In genomic region chr14:75709207-75709812, GRCh38 we compare ENCODE assay signal across 8 cellular contexts. TPM values are rescaled to one million over a fixed set of nuclear protein-coding genes. Genes with fewer than 3 reads are reported as not detected.
DNase-seq lines count a peak whose midpoint lies in the region; ATAC-seq and TF ChIP-seq lines count a peak whose summit lies in the region.

No MANE protein-coding gene starts in this region.

- no peaks in the 10 kb centered on the region for H3K4me1 ChIP-seq in CD8-positive, alpha-beta T cell (ENCODE audit: insufficient read depth, low read length)
- H3K4me1 ChIP-seq in effector memory CD4-positive, alpha-beta T cell (ENCODE audit: control insufficient read depth, insufficient read depth, low read length, poor library complexity, severe bottlenecking), result no peaks in the 10 kb centered on the region

- H3K27me3 ChIP-seq in CD8-positive, alpha-beta T cell (ENCODE audit: insufficient read depth, low read length), result no peaks in the 10 kb centered on the region
- H3K27me3 ChIP-seq in effector memory CD4-positive, alpha-beta T cell (replicated peaks; ENCODE audit: control insufficient read depth, insufficient read depth, low read length, poor library complexity, severe bottlenecking), result no peaks in the 10 kb centered on the region

- DNase-seq in CD8-positive, alpha-beta T cell, result peak; percentile 23 to 67 (median 62)
- DNase-seq in NCI-H748 (lab: John Stamatoyannopoulos, UW; ENCODE audit: unreplicated experiment) (peak; percentile 70), memory B cell (ENCODE audit: low spot score in 2 of 2) (peak; percentile 35 to 56)
- DNase-seq in activated CD8-positive, alpha-beta T cell treated with anti-CD3 and anti-CD28 coated beads for 36 hours, result peak; percentile 80
- DNase-seq in effector memory CD4-positive, alpha-beta T cell, result peak; percentile 3 to 34 (median 5)
- DNase-seq in stimulated activated CD8-positive, alpha-beta memory T cell treated with anti-CD3 and anti-CD28 coated beads, Interleukin-2, amount 100 ng/mL, for 48 hours (ENCODE audit: low read depth in 2 of 2), result peak; percentile 15 to 22

- POLR2A ChIA-PET in CD8-positive, alpha-beta T cell (lab: Charles Lee), result interaction anchor here (0.5 to 1.4 kb wide), 2 partner anchors 273 to 352 kb away, joined by 3 to 7 read pairs; partner anchors contain the start of gene TGFB3
- POLR2A ChIA-PET in activated CD8-positive, alpha-beta T cell treated with anti-CD3 and anti-CD28 coated beads for 36 hours (lab: Charles Lee), result interaction anchor here (1.1 kb wide), 1 partner anchor 273 kb away, joined by 3 read pairs; no protein-coding TSS in a partner anchor

- H3K27me3 Mint-ChIP-seq in CD8-positive, alpha-beta T cell (ENCODE audit: low read depth), result no peaks in the 10 kb centered on the region
- H3K27me3 Mint-ChIP-seq in activated CD8-positive, alpha-beta T cell treated with anti-CD3 and anti-CD28 coated beads for 36 hours, result no peaks in the 10 kb centered on the region
- no peaks in the 10 kb centered on the region for H3K27me3 Mint-ChIP-seq in memory B cell

- H3K9me3 Mint-ChIP-seq in CD8-positive, alpha-beta T cell, result no peaks in the 10 kb centered on the region
- H3K9me3 Mint-ChIP-seq in activated CD8-positive, alpha-beta T cell treated with anti-CD3 and anti-CD28 coated beads for 36 hours, result no peaks in the 10 kb centered on the region
- H3K9me3 Mint-ChIP-seq in memory B cell, result no peaks in the 10 kb centered on the region

- intact Hi-C loops in CD8-positive, alpha-beta T cell (cut with DNase I, micrococcal nuclease), result loop anchor here (1.0 to 5.0 kb wide), 4 partner anchors 273 to 938 kb away; no protein-coding TSS in a partner anchor
- intact Hi-C loops in activated CD8-positive, alpha-beta T cell treated with anti-CD3 and anti-CD28 coated beads for 36 hours (cut with micrococcal nuclease), result loop anchor here (2.0 kb wide), 1 partner anchor 271 kb away; the partner anchor contains the start of gene TGFB3

- H3K4me1 Mint-ChIP-seq in CD8-positive, alpha-beta T cell (ENCODE audit: low read depth), result no peaks in the 10 kb centered on the region
- no peaks in the 10 kb centered on the region for H3K4me1 Mint-ChIP-seq in activated CD8-positive, alpha-beta T cell treated with anti-CD3 and anti-CD28 coated beads for 36 hours (ENCODE audit: low read depth)
- no peaks in the 10 kb centered on the region for H3K4me1 Mint-ChIP-seq in memory B cell

- no peak overlapping the region for H3K4me3 ChIP-seq in CD8-positive, alpha-beta T cell (ENCODE audit: low read depth, low read length)
- H3K4me3 ChIP-seq in effector memory CD4-positive, alpha-beta T cell (ENCODE audit: insufficient read depth, low read depth, low read length, poor library complexity, severe bottlenecking), result no peak overlapping the region

- CTCF ChIA-PET in CD8-positive, alpha-beta T cell (lab: Charles Lee), result interaction anchor here (0.6 to 5.6 kb wide), 33 partner anchors 8 to 644 kb away, joined by 3 to 113 read pairs (median 4); partner anchors contain the start of genes IFT43 and TGFB3
- CTCF ChIA-PET in activated CD8-positive, alpha-beta T cell treated with anti-CD3 and anti-CD28 coated beads for 36 hours (lab: Charles Lee), result interaction anchor here (0.7 to 4.8 kb wide), 61 partner anchors 9 to 650 kb away, joined by 3 to 82 read pairs (median 4); partner anchors contain the start of genes FLVCR2, IFT43 and TGFB3

- H3K27ac Mint-ChIP-seq in CD8-positive, alpha-beta T cell, result no peak overlapping the region
- no peak overlapping the region for H3K27ac Mint-ChIP-seq in activated CD8-positive, alpha-beta T cell treated with anti-CD3 and anti-CD28 coated beads for 36 hours
- no peak overlapping the region for H3K27ac Mint-ChIP-seq in memory B cell

- peak; percentile 68 for ATAC-seq in CD8-positive, alpha-beta T cell
- ATAC-seq in HG03280 (IDR thresholded peaks at IDR 0.05; ENCODE audit: unreplicated experiment) (peak; percentile 60), memory B cell (ENCODE audit: low read depth) (peak; percentile 82), HG03432 (IDR thresholded peaks at IDR 0.05; ENCODE audit: unreplicated experiment) (no peak)
- peak; percentile 61 for ATAC-seq in activated CD8-positive, alpha-beta T cell treated with anti-CD3 and anti-CD28 coated beads for 36 hours

- no peak overlapping the region for H3K4me3 Mint-ChIP-seq in CD8-positive, alpha-beta T cell
- no peak overlapping the region for H3K4me3 Mint-ChIP-seq in activated CD8-positive, alpha-beta T cell treated with anti-CD3 and anti-CD28 coated beads for 36 hours
- no peak overlapping the region for H3K4me3 Mint-ChIP-seq in memory B cell

- H3K36me3 Mint-ChIP-seq in CD8-positive, alpha-beta T cell, result peaks cover 33% of the 10 kb centered on the region
- H3K36me3 Mint-ChIP-seq in activated CD8-positive, alpha-beta T cell treated with anti-CD3 and anti-CD28 coated beads for 36 hours (ENCODE audit: low read depth), result peaks cover 7% of the 10 kb centered on the region
- H3K36me3 Mint-ChIP-seq in memory B cell, result peaks cover 6% of the 10 kb centered on the region

- peak; percentile 78 for TF ChIP-seq CTCF in CD8-positive, alpha-beta T cell (IDR thresholded peaks at IDR 0.05)
- TF ChIP-seq CTCF in activated CD8-positive, alpha-beta T cell treated with anti-CD3 and anti-CD28 coated beads for 36 hours (IDR thresholded peaks at IDR 0.05), result peak; percentile 85

- H3K9me3 ChIP-seq in CD8-positive, alpha-beta T cell (ENCODE audit: low read length), result no peaks in the 10 kb centered on the region
- no peaks in the 10 kb centered on the region for H3K9me3 ChIP-seq in effector memory CD4-positive, alpha-beta T cell (ENCODE audit: control insufficient read depth, low read length)

- H3K36me3 ChIP-seq in CD8-positive, alpha-beta T cell (ENCODE audit: insufficient read depth, low read length), result peaks cover 5% of the 10 kb centered on the region
- peaks cover 3% of the 10 kb centered on the region for H3K36me3 ChIP-seq in effector memory CD4-positive, alpha-beta T cell (ENCODE audit: control insufficient read depth, insufficient read depth, low read length)

- no peak overlapping the region for H3K27ac ChIP-seq in CD8-positive, alpha-beta T cell (ENCODE audit: low read depth, low read length)
- no peak overlapping the region for H3K27ac ChIP-seq in effector memory CD4-positive, alpha-beta T cell (ENCODE audit: insufficient read depth, low read length, poor library complexity, severe bottlenecking)

RNA-seq across cellular contexts. Expression of gene TTLL5, which starts 48.3 kb away (rescaled TPM):
- 10 to 100 TPM; 17.6 to 17.7 TPM for total RNA-seq in CD8-positive, alpha-beta T cell
- 10 to 100 TPM; 23.6 to 27.2 TPM for total RNA-seq in activated CD8-positive, alpha-beta T cell treated with anti-CD3 and anti-CD28 coated beads for 36 hours

RNA-seq across cellular contexts. Expression of gene ERG28, which starts 48.6 kb away (rescaled TPM):
- 1 to 10 TPM; 6.6 to 6.7 TPM for total RNA-seq in CD8-positive, alpha-beta T cell
- total RNA-seq in activated CD8-positive, alpha-beta T cell treated with anti-CD3 and anti-CD28 coated beads for 36 hours, result 10 to 100 TPM; 13.4 to 14.9 TPM

Comparison
In these comparisons a context has a peak if more than half of its experiments do, and no peak if none do; other contexts are left out.
1. DNase-seq: peak in every context shown above with its lines; median percentile 80 in activated CD8-positive, alpha-beta T cell treated with anti-CD3 and anti-CD28 coated beads for 36 hours; 70 in NCI-H748; 62 in CD8-positive, alpha-beta T cell; 46 in memory B cell; 18 in stimulated activated CD8-positive, alpha-beta memory T cell treated with anti-CD3 and anti-CD28 coated beads, Interleukin-2, amount 100 ng/mL, for 48 hours; 5 in effector memory CD4-positive, alpha-beta T cell.